Comparison of ENCODE assay signal across 8 cellular contexts in the genomic region with DNA sequence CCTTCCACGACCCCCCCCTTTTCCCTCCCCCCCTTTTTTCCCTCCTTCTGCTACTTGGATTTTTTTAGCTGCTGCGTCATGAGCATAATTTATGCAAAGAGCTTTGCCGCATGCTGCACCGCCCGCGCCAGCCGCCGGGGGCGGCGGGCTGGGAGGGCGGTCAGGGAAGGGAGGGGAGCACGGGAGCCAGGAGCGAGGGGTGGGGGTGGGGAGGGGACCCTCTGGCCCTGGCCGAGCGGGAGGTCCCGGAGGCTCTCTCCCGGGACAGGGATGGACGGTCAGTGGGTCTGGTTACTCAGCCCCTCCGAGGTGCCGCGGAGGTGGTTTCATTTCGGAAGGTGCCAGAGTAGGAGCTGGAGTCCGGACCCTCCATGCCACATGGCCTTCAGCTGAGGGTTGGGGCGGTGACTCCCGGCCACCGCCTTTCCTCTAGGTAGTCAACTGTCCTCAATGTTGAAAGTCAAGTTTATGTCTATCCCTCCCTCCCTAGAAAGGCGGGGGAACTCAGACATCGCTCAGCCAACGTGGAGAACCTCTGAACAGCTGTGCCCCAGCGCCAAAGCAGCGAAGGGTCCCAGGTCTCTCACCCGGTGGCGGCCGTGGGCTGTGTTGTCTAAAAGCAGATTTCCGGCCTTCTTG. TPM values are rescaled to one million over a fixed set of nuclear protein-coding genes. Genes with fewer than 3 reads are reported as not detected.
DNase-seq lines count a peak whose midpoint lies in the region; ATAC-seq and TF ChIP-seq lines count a peak whose summit lies in the region.

A gene with protein sequence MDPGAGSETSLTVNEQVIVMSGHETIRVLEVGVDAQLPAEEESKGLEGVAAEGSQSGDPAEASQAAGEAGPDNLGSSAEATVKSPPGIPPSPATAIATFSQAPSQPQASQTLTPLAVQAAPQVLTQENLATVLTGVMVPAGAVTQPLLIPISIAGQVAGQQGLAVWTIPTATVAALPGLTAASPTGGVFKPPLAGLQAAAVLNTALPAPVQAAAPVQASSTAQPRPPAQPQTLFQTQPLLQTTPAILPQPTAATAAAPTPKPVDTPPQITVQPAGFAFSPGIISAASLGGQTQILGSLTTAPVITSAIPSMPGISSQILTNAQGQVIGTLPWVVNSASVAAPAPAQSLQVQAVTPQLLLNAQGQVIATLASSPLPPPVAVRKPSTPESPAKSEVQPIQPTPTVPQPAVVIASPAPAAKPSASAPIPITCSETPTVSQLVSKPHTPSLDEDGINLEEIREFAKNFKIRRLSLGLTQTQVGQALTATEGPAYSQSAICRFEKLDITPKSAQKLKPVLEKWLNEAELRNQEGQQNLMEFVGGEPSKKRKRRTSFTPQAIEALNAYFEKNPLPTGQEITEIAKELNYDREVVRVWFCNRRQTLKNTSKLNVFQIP (minus strand): TSS at position 95 of the 639 bp plus-strand sequence. CDS start 11,226 bp downstream, outside the sequence.

- WGBS in esophagus squamous epithelium, 2 donors = 0% methylated on average over 12 to 13 of the region's 35 CpGs

- TF ChIP-seq CTCF in esophagus squamous epithelium (IDR thresholded peaks at IDR 0.05) = peak; percentile 25 to 75 (median 62)

- no peaks in the 10 kb centered on the region for H3K9me3 ChIP-seq in esophagus squamous epithelium

- H3K27ac ChIP-seq in esophagus squamous epithelium = peak within 1 kb of the TSS; percentile 91 to 98 (median 95)

- H3K36me3 ChIP-seq in esophagus squamous epithelium = no peaks in the 10 kb centered on the region

- H3K4me3 ChIP-seq in esophagus squamous epithelium = peak within 1 kb of the TSS; percentile 74 to 98 (median 92)

- peak in 1 of 4 donors; percentile 35 for TF ChIP-seq POLR2A in esophagus squamous epithelium (IDR thresholded peaks at IDR 0.05)

- intact Hi-C loops in esophagus squamous epithelium (cut with DNase I) = no loop called here

- peaks cover 8 to 30% (median 10%) of the 10 kb centered on the region in 3 donors for H3K4me1 ChIP-seq in esophagus squamous epithelium

- peak; percentile 88 for DNase-seq in COLO829 (ENCODE audit: low spot score)
- DNase-seq in HT1080 (ENCODE audit: low read depth) = peak; percentile 75
- peak; percentile 91 for DNase-seq in OCI-M1 (lab: John Stamatoyannopoulos, UW)
- DNase-seq in activated T-cell treated with anti-CD3 and anti-CD28 coated beads, Interleukin-2, amount 50 U/mL, for 48 hours = peak; percentile 73 to 80
- no peak for DNase-seq in esophagus squamous epithelium (lab: John Stamatoyannopoulos, UW)
- peak; percentile 89 for DNase-seq in myocyte (ENCODE audit: low read depth)
- peak; percentile 41 to 65 for DNase-seq in stimulated activated CD8-positive, alpha-beta memory T cell treated with anti-CD3 and anti-CD28 coated beads, Interleukin-7, amount 100 ng/mL, for 4 hours (ENCODE audit: low read depth in 2 of 2)

- H3K27me3 ChIP-seq in esophagus squamous epithelium = no peaks in the 10 kb centered on the region

- ATAC-seq in GM19463 (IDR thresholded peaks at IDR 0.05; ENCODE audit: unreplicated experiment) = peak; percentile 81

RNA-seq across cellular contexts. Expression of the gene that starts here (rescaled TPM):
- 0.26 and 1.5 TPM in 2 replicates for total RNA-seq in HT1080 (2014; rRNA removed; shearing (Covaris generic))
- 0.73 and 0.84 TPM in 2 replicates for polyA plus RNA-seq in HT1080 (2015; cell fraction: cytosol; rRNA removed)
- 0.73 and 2.2 TPM in 2 replicates for polyA plus RNA-seq in HT1080 (2015; cell fraction: nucleus; rRNA removed)
- total RNA-seq in esophagus squamous epithelium (1 to 10 TPM in 2 of 4 donors, under 1 TPM in 2; 0.42 to 5.9 (median 1.7) TPM), myocyte (5.1 and 5.3 TPM in 2 replicates)
- polyA plus RNA-seq in myocyte (2012) = 4.1 TPM
